In genomic region chr19:54199401-54199800, GRCh38 we compare ENCODE assay signal across 12 cellular contexts. TPM values are rescaled to one million over a fixed set of nuclear protein-coding genes. Genes with fewer than 3 reads are reported as not detected.
DNase-seq lines count a peak whose midpoint lies in the region; ATAC-seq, FAIRE-seq and TF ChIP-seq lines count a peak whose summit lies in the region.
"Had no signal": no experiment of that assay in that cellular context is flagged by ENCODE, and none has a peak within 500 bp of the region (broad histone marks: within the 10 kb centered on the region; RNA-seq: fewer than 3 reads in every experiment).

No MANE protein-coding gene starts in this region.

- H2AFZ ChIP-seq in neuronal stem cell (ENCODE audit: low read length), result no peak overlapping the region

- H3K4me1 Mint-ChIP-seq in Caco-2 (ENCODE audit: low read depth, unreplicated experiment), result peaks cover 18% of the 10 kb centered on the region
- H3K4me1 Mint-ChIP-seq in activated CD4-positive, alpha-beta memory T cell treated with anti-CD3 and anti-CD28 coated beads for 36 hours (ENCODE audit: low read depth), result peaks cover 34% of the 10 kb centered on the region

- peaks cover 5% of the 10 kb centered on the region for H3K79me1 ChIP-seq in neuronal stem cell (ENCODE audit: low read depth, low read length)

- BruUV-seq in Caco-2 (replicated peaks; lab: Mats Ljungman, UMichigan), result no TSS peak

- H3K27ac Mint-ChIP-seq in Caco-2 (ENCODE audit: unreplicated experiment), result peak overlapping the region; percentile 86
- peak overlapping the region; percentile 81 for H3K27ac Mint-ChIP-seq in activated CD4-positive, alpha-beta memory T cell treated with anti-CD3 and anti-CD28 coated beads for 36 hours

- H3K36me3 Mint-ChIP-seq in Caco-2 (ENCODE audit: insufficient read depth, unreplicated experiment), result peaks cover 70% of the 10 kb centered on the region
- H3K36me3 Mint-ChIP-seq in activated CD4-positive, alpha-beta memory T cell treated with anti-CD3 and anti-CD28 coated beads for 36 hours, result peaks cover 42% of the 10 kb centered on the region

- H3K9me3 ChIP-seq in A549, result no peaks in the 10 kb centered on the region
- no peaks in the 10 kb centered on the region for H3K9me3 ChIP-seq in Caco-2
- no peaks in the 10 kb centered on the region for H3K9me3 ChIP-seq in kidney (ENCODE audit: control insufficient read depth in 1 of 2, low read length in 2 of 2)
- H3K9me3 ChIP-seq in neuronal stem cell (replicated peaks in 1 of 2; ENCODE audit: control insufficient read depth in 2 of 2, insufficient read depth in 1 of 2, low read depth in 1 of 2, low read length in 2 of 2), result no peaks in the 10 kb centered on the region

- no peak for TF ChIP-seq RAD21 in A549 (conservative IDR thresholded peaks at IDR 0.05 in 1 of 2, IDR thresholded peaks at IDR 0.05 in 1 of 2)

- no peak overlapping the region for H3K18ac ChIP-seq in neuronal stem cell (ENCODE audit: low read length)

- DNase-seq in A549 (ENCODE audit: low read depth in 1 of 2, low spot score in 1 of 2) (no peak), Caco-2 (no peak), kidney (peak; percentile 57), NCI-H2081 treated with DMSO at 0.1 percent for 48 hours (lab: John Stamatoyannopoulos, UW) (no peak), neuronal stem cell (ENCODE audit: low spot score) (no peak)
- DNase-seq in activated CD4-positive, alpha-beta memory T cell treated with anti-CD3 and anti-CD28 coated beads for 36 hours, result no peak
- no peak for DNase-seq in stimulated activated CD4-positive, alpha-beta T cell treated with anti-CD3 and anti-CD28 coated beads, Interleukin-2, amount 100 ng/mL, for 24 hours
- DNase-seq in stimulated activated CD4-positive, alpha-beta T cell treated with anti-CD3 and anti-CD28 coated beads, Interleukin-15, amount 100 ng/mL, for 24 hours, result no peak
- DNase-seq: central memory CD4-positive, alpha-beta T cell; small intestine had no signal

- no peaks in the 10 kb centered on the region for H3K27me3 Mint-ChIP-seq in Caco-2 (ENCODE audit: insufficient read depth, unreplicated experiment)
- H3K27me3 Mint-ChIP-seq in activated CD4-positive, alpha-beta memory T cell treated with anti-CD3 and anti-CD28 coated beads for 36 hours, result no peaks in the 10 kb centered on the region

- H3K27ac ChIP-seq in A549 (peak overlapping the region; percentile 92 to 97; a peak in 4 of 6 replicates), kidney (ENCODE audit: low read depth in 2 of 2, low read length in 2 of 2) (no peak overlapping the region), neuronal stem cell (replicated peaks; ENCODE audit: low read length) (no peak overlapping the region)

- H3K4me2 ChIP-seq in A549 (no peak overlapping the region; the same call in 1 of the 3 replicates), neuronal stem cell (ENCODE audit: insufficient read depth, low read length, poor library complexity, severe bottlenecking) (no peak overlapping the region)

- H2BK12ac ChIP-seq in neuronal stem cell (ENCODE audit: low read length), result no peak overlapping the region

- no peaks in the 10 kb centered on the region for H3K9me3 Mint-ChIP-seq in Caco-2 (ENCODE audit: unreplicated experiment)
- H3K9me3 Mint-ChIP-seq in activated CD4-positive, alpha-beta memory T cell treated with anti-CD3 and anti-CD28 coated beads for 36 hours, result no peaks in the 10 kb centered on the region

- CTCF ChIA-PET in A549 (lab: Yijun Ruan, JAX) (interaction anchor here (0.7 to 2.8 kb wide), 7 partner anchors 8 to 32 kb away, joined by 3 to 14 read pairs (median 4); partner anchors contain the start of genes MBOAT7 and TSEN34), Caco-2 (lab: Charles Lee) (no interaction called here)
- CTCF ChIA-PET in activated CD4-positive, alpha-beta memory T cell treated with anti-CD3 and anti-CD28 coated beads for 36 hours (lab: Charles Lee), result interaction anchor here (0.6 kb wide), 1 partner anchor 29 kb away, joined by 3 read pairs; no protein-coding TSS in a partner anchor

- TF ChIP-seq CTCF in A549 (IDR thresholded peaks at IDR 0.05), result no peak
- TF ChIP-seq CTCF in Caco-2 (IDR thresholded peaks at IDR 0.05; ENCODE audit: insufficient read depth in 1 of 2, low read depth in 1 of 2, low read length in 1 of 2, severe bottlenecking in 1 of 2, unreplicated experiment in 1 of 2), result no peak
- TF ChIP-seq CTCF in kidney (IDR thresholded peaks at IDR 0.05; ENCODE audit: borderline replicate concordance, extremely low read depth, insufficient read depth), result no peak

- H2BK120ac ChIP-seq in neuronal stem cell (ENCODE audit: low read depth, low read length), result no peak overlapping the region

- H3K27me3 ChIP-seq in Caco-2 (replicated peaks; ENCODE audit: control insufficient read depth, insufficient read depth, low read length) (no peaks in the 10 kb centered on the region), neuronal stem cell (ENCODE audit: control insufficient read depth in 3 of 3, insufficient read depth in 3 of 3, low read depth in 1 of 3, low read length in 3 of 3) (no peaks in the 10 kb centered on the region)

- H3K36me3 ChIP-seq in Caco-2 (ENCODE audit: control insufficient read depth, insufficient read depth, low read length) (peaks cover 11% of the 10 kb centered on the region), kidney (ENCODE audit: control insufficient read depth in 1 of 2, insufficient read depth in 2 of 2, low read length in 2 of 2) (peaks cover 7 to 13% of the 10 kb centered on the region in 2 donors), neuronal stem cell (replicated peaks in 1 of 2; ENCODE audit: control insufficient read depth in 2 of 2, insufficient read depth in 2 of 2, low read length in 2 of 2) (peaks cover 26 to 64% of the 10 kb centered on the region in 2 donors)

- POLR2A ChIA-PET in A549 (lab: Yijun Ruan, JAX), result interaction anchor here (2.5 to 5.8 kb wide), 2 partner anchors 9 to 11 kb away, joined by 47 to 132 read pairs; partner anchors contain the start of genes MBOAT7 and TSEN34
- POLR2A ChIA-PET in Caco-2 (lab: Charles Lee), result interaction anchor here (4.4 kb wide), 1 partner anchor 9 kb away, joined by 98 read pairs; the partner anchor contains the start of genes MBOAT7 and TSEN34
- POLR2A ChIA-PET in activated CD4-positive, alpha-beta memory T cell treated with anti-CD3 and anti-CD28 coated beads for 36 hours (lab: Charles Lee), result interaction anchor here (1.3 to 3.2 kb wide), 3 partner anchors 10 to 62 kb away, joined by 5 to 84 read pairs (median 23); partner anchors contain the start of genes MBOAT7 and TSEN34

- no peak overlapping the region for H4K8ac ChIP-seq in neuronal stem cell (ENCODE audit: low read depth, low read length)

- TF ChIP-seq EP300 in A549 (IDR thresholded peaks at IDR 0.05), result no peak

- no peak overlapping the region for H2AK5ac ChIP-seq in neuronal stem cell (ENCODE audit: low read depth, low read length)

- peaks cover 29% of the 10 kb centered on the region for H3K4me1 ChIP-seq in A549
- peaks cover 25% of the 10 kb centered on the region for H3K4me1 ChIP-seq in Caco-2
- peaks cover 13 to 23% of the 10 kb centered on the region in 2 donors for H3K4me1 ChIP-seq in kidney (ENCODE audit: control insufficient read depth in 1 of 2, insufficient read depth in 1 of 2, low read depth in 1 of 2, low read length in 2 of 2)
- H3K4me1 ChIP-seq in neuronal stem cell (ENCODE audit: control insufficient read depth in 2 of 2, insufficient read depth in 1 of 2, low read depth in 1 of 2, low read length in 2 of 2), result peaks cover 16 to 19% of the 10 kb centered on the region in 2 donors

- H3K9ac ChIP-seq in kidney (ENCODE audit: low read length in 2 of 2), result no peak overlapping the region
- no peak overlapping the region for H3K9ac ChIP-seq in neuronal stem cell (ENCODE audit: low read depth, low read length, poor library complexity)

- 93% methylated on average over 16 of the region's 16 CpGs for WGBS in A549 (ENCODE audit: missing lambda C conversion rate)
- no CpG with 5 or more reads among the region's 16 CpGs for WGBS in neuronal stem cell (ENCODE audit: extremely low coverage in 2 of 2, insufficient read length in 2 of 2, insufficient replicate concordance in 1 of 2), 2 donors

- no peak overlapping the region for H2BK5ac ChIP-seq in neuronal stem cell (ENCODE audit: low read length)

- no peak overlapping the region for H3K4me3 ChIP-seq in A549
- no peak overlapping the region for H3K4me3 ChIP-seq in Caco-2 (ENCODE audit: low read depth, low read length)
- no peak overlapping the region for H3K4me3 ChIP-seq in kidney (ENCODE audit: low read length in 2 of 2)
- no peak overlapping the region for H3K4me3 ChIP-seq in neuronal stem cell (ENCODE audit: low read length in 2 of 2)

- no peak overlapping the region for H4K91ac ChIP-seq in neuronal stem cell (ENCODE audit: low read depth, low read length, poor library complexity)

- intact Hi-C loops in Caco-2 (cut with micrococcal nuclease; ENCODE audit: unreplicated experiment) (no loop called here), kidney (cut with DNase I) (no loop called here)
- intact Hi-C loops in activated CD4-positive, alpha-beta memory T cell treated with anti-CD3 and anti-CD28 coated beads for 36 hours (cut with micrococcal nuclease), result no loop called here

- ATAC-seq in A549, result no peak

- TF ChIP-seq POLR2A in A549 (IDR thresholded peaks at IDR 0.05; ENCODE audit: low read length), result no peak

- H2BK15ac ChIP-seq in neuronal stem cell (ENCODE audit: low read length), result no peak overlapping the region

- no peak overlapping the region for H3K14ac ChIP-seq in neuronal stem cell (ENCODE audit: low read length)

- no peak overlapping the region for H3K4ac ChIP-seq in neuronal stem cell (ENCODE audit: low read length)

- peak overlapping the region; percentile 89 for H3K4me3 Mint-ChIP-seq in Caco-2 (ENCODE audit: unreplicated experiment)
- H3K4me3 Mint-ChIP-seq in activated CD4-positive, alpha-beta memory T cell treated with anti-CD3 and anti-CD28 coated beads for 36 hours, result peak overlapping the region; percentile 64

- H3K23ac ChIP-seq in neuronal stem cell (ENCODE audit: low read depth, low read length, poor library complexity), result no peak overlapping the region

- FAIRE-seq in A549 (lab: Jason Lieb, UNC) (no peak), kidney (lab: Jason Lieb, UNC) (no peak)
- FAIRE-seq: HepG2, small intestine had no signal

RNA-seq across cellular contexts. Expression of gene RPS9, which starts 1.3 kb away (rescaled TPM):
- polyA plus RNA-seq in A549 (2011; rRNA removed) (1,440 and 1,504 TPM in 2 replicates), A549 (2017; fragmentation: RNase III; extraction: RNeasy Plus Mini Kit Qiagen cat#74134 plus additional on column Dnase treatment) (1,990 to 2,154 TPM (median 2,057 TPM) in 3 replicates), kidney (ENCODE audit: insufficient read depth, low read depth, low replicate concordance) (2,020 TPM)
- 3,796 and 3,897 TPM in 2 replicates for polyA plus RNA-seq in A549 (2012; cell fraction: cytosol; rRNA removed)
- 2,499 and 2,687 TPM in 2 replicates for polyA plus RNA-seq in A549 (2012; cell fraction: nucleus; rRNA removed)
- polyA minus RNA-seq in A549 (2011; rRNA and poly(A)+ RNA removed), result 521 and 525 TPM in 2 replicates
- total RNA-seq in Caco-2 (2022) (1,040 and 1,045 TPM in 2 replicates), kidney (1,209 TPM)
- 1,000 to 10,000 TPM; 1,595 to 1,653 TPM for total RNA-seq in activated CD4-positive, alpha-beta memory T cell treated with anti-CD3 and anti-CD28 coated beads for 36 hours
- 2,591 TPM for polyA plus RNA-seq in neuronal stem cell (2013, experiment 1 of 2)
- polyA plus RNA-seq in neuronal stem cell (2013, experiment 2 of 2), result 2,507 TPM

RNA-seq across cellular contexts. Expression of gene TSEN34, which starts 8.3 kb away (rescaled TPM):
- polyA plus RNA-seq in A549 (2011; rRNA removed), result 53.4 and 61.1 TPM in 2 replicates
- polyA plus RNA-seq in A549 (2012; cell fraction: cytosol; rRNA removed), result 140 and 185 TPM in 2 replicates
- polyA plus RNA-seq in A549 (2012; cell fraction: nucleus; rRNA removed), result 146 and 170 TPM in 2 replicates
- polyA plus RNA-seq in A549 (2017; fragmentation: RNase III; extraction: RNeasy Plus Mini Kit Qiagen cat#74134 plus additional on column Dnase treatment), result 79.0 to 90.9 TPM (median 87.7 TPM) in 3 replicates
- polyA minus RNA-seq in A549 (2011; rRNA and poly(A)+ RNA removed), result 41.8 and 48.8 TPM in 2 replicates
- total RNA-seq in Caco-2 (2022), result 42.6 TPM in 2 replicates
- total RNA-seq in activated CD4-positive, alpha-beta memory T cell treated with anti-CD3 and anti-CD28 coated beads for 36 hours, result 10 to 100 TPM; 15.5 to 16.3 TPM
- total RNA-seq in kidney, result 33.8 TPM
- polyA plus RNA-seq in kidney (ENCODE audit: insufficient read depth, low read depth, low replicate concordance), result 51.0 TPM
- polyA plus RNA-seq in neuronal stem cell (2013, experiment 1 of 2), result 39.4 TPM
- 39.2 TPM for polyA plus RNA-seq in neuronal stem cell (2013, experiment 2 of 2)

RNA-seq across cellular contexts. Expression of gene MBOAT7, which starts 10.0 kb away (rescaled TPM):
- polyA plus RNA-seq in A549 (2011; rRNA removed) (42.1 and 52.4 TPM in 2 replicates), A549 (2017; fragmentation: RNase III; extraction: RNeasy Plus Mini Kit Qiagen cat#74134 plus additional on column Dnase treatment) (129 to 142 TPM (median 133 TPM) in 3 replicates), kidney (ENCODE audit: insufficient read depth, low read depth, low replicate concordance) (41.6 TPM)
- 81.6 and 121 TPM in 2 replicates for polyA plus RNA-seq in A549 (2012; cell fraction: cytosol; rRNA removed)
- 201 and 292 TPM in 2 replicates for polyA plus RNA-seq in A549 (2012; cell fraction: nucleus; rRNA removed)
- polyA minus RNA-seq in A549 (2011; rRNA and poly(A)+ RNA removed), result 29.0 and 46.8 TPM in 2 replicates
- total RNA-seq in Caco-2 (2022) (137 and 149 TPM in 2 replicates), kidney (64.4 TPM)
- 100 to 1,000 TPM; 107 to 112 TPM for total RNA-seq in activated CD4-positive, alpha-beta memory T cell treated with anti-CD3 and anti-CD28 coated beads for 36 hours
- 76.6 TPM for polyA plus RNA-seq in neuronal stem cell (2013, experiment 1 of 2)
- polyA plus RNA-seq in neuronal stem cell (2013, experiment 2 of 2), result 77.6 TPM

RNA-seq across cellular contexts. Expression of gene LILRB3, which starts 23.4 kb away (rescaled TPM):
- polyA plus RNA-seq in A549 (2011; rRNA removed), result not detected in 2 replicates
- not detected in 2 replicates for polyA plus RNA-seq in A549 (2012; cell fraction: cytosol; rRNA removed)
- polyA plus RNA-seq in A549 (2012; cell fraction: nucleus; rRNA removed), result not detected in 2 replicates
- not detected in 3 replicates for polyA plus RNA-seq in A549 (2017; fragmentation: RNase III; extraction: RNeasy Plus Mini Kit Qiagen cat#74134 plus additional on column Dnase treatment)
- not detected in 2 replicates for polyA minus RNA-seq in A549 (2011; rRNA and poly(A)+ RNA removed)
- not detected in 2 replicates for total RNA-seq in Caco-2 (2022)
- total RNA-seq in activated CD4-positive, alpha-beta memory T cell treated with anti-CD3 and anti-CD28 coated beads for 36 hours, result 1 to 10 TPM in 1 of 2 experiments, under 1 TPM in 1; 0.68 to 1.6 TPM
- 10.0 TPM for total RNA-seq in kidney
- 1.4 TPM for polyA plus RNA-seq in kidney (ENCODE audit: insufficient read depth, low read depth, low replicate concordance)
- polyA plus RNA-seq in neuronal stem cell (2013, experiment 1 of 2), result not detected
- not detected for polyA plus RNA-seq in neuronal stem cell (2013, experiment 2 of 2)
- total RNA-seq: fibroblast of lung, HepG2 had no signal
- polyA plus RNA-seq: fibroblast of lung had no signal

RNA-seq across cellular contexts. Expression of gene TMC4, which starts 26.4 kb away (rescaled TPM):
- 0.61 and 0.84 TPM in 2 replicates for polyA plus RNA-seq in A549 (2011; rRNA removed)
- polyA plus RNA-seq in A549 (2012; cell fraction: cytosol; rRNA removed), result 0.93 and 1.1 TPM in 2 replicates
- polyA plus RNA-seq in A549 (2012; cell fraction: nucleus; rRNA removed), result 2.6 and 2.9 TPM in 2 replicates
- 0.85 to 1.5 TPM (median 1.2 TPM) in 3 replicates for polyA plus RNA-seq in A549 (2017; fragmentation: RNase III; extraction: RNeasy Plus Mini Kit Qiagen cat#74134 plus additional on column Dnase treatment)
- 0.15 and 0.29 TPM in 2 replicates for polyA minus RNA-seq in A549 (2011; rRNA and poly(A)+ RNA removed)
- total RNA-seq in Caco-2 (2022), result 38.9 and 45.9 TPM in 2 replicates
- under 1 TPM; 0.26 to 0.27 TPM for total RNA-seq in activated CD4-positive, alpha-beta memory T cell treated with anti-CD3 and anti-CD28 coated beads for 36 hours
- 98.9 TPM for total RNA-seq in kidney
- polyA plus RNA-seq in kidney (ENCODE audit: insufficient read depth, low read depth, low replicate concordance), result 64.6 TPM
- 0.25 TPM for polyA plus RNA-seq in neuronal stem cell (2013, experiment 1 of 2)
- 0.36 TPM for polyA plus RNA-seq in neuronal stem cell (2013, experiment 2 of 2)

Comparison
In these comparisons a context has a peak if more than half of its experiments do, and no peak if none do; other contexts are left out.
1. H3K27ac ChIP-seq: peak in A549 (2 of 2); none in kidney (0 of 2) and neuronal stem cell (single experiment).